1 cellular context compared by ENCODE assay signal in genomic region chr15:68372291-68372811, GRCh38.
TF ChIP-seq lines count a peak whose summit lies in the region.

No MANE protein-coding gene starts in this region.

TF ChIP-seq in GM12878, 131 proteins besides CTCF, POLR2A, EP300 and RAD21 (continued from another document):
- TF ChIP-seq YY1 (IDR thresholded peaks at IDR 0.05; ENCODE audit: low read depth, low read length): no peak
- TF ChIP-seq HDAC6 (IDR thresholded peaks at IDR 0.05; ENCODE audit: unreplicated experiment): no peak
- TF ChIP-seq FOS (IDR thresholded peaks at IDR 0.05; ENCODE audit: borderline replicate concordance, extremely low read depth, insufficient read length): no peak
- TF ChIP-seq RBBP5 (conservative IDR thresholded peaks at IDR 0.05): no peak
- TF ChIP-seq NR2F1 (conservative IDR thresholded peaks at IDR 0.05): no peak
- TF ChIP-seq, protein P1, sequence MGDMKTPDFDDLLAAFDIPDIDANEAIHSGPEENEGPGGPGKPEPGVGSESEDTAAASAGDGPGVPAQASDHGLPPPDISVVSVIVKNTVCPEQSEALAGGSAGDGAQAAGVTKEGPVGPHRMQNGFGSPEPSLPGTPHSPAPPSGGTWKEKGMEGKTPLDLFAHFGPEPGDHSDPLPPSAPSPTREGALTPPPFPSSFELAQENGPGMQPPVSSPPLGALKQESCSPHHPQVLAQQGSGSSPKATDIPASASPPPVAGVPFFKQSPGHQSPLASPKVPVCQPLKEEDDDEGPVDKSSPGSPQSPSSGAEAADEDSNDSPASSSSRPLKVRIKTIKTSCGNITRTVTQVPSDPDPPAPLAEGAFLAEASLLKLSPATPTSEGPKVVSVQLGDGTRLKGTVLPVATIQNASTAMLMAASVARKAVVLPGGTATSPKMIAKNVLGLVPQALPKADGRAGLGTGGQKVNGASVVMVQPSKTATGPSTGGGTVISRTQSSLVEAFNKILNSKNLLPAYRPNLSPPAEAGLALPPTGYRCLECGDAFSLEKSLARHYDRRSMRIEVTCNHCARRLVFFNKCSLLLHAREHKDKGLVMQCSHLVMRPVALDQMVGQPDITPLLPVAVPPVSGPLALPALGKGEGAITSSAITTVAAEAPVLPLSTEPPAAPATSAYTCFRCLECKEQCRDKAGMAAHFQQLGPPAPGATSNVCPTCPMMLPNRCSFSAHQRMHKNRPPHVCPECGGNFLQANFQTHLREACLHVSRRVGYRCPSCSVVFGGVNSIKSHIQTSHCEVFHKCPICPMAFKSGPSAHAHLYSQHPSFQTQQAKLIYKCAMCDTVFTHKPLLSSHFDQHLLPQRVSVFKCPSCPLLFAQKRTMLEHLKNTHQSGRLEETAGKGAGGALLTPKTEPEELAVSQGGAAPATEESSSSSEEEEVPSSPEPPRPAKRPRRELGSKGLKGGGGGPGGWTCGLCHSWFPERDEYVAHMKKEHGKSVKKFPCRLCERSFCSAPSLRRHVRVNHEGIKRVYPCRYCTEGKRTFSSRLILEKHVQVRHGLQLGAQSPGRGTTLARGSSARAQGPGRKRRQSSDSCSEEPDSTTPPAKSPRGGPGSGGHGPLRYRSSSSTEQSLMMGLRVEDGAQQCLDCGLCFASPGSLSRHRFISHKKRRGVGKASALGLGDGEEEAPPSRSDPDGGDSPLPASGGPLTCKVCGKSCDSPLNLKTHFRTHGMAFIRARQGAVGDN (IDR thresholded peaks at IDR 0.05): no peak
- no peak for TF ChIP-seq MYC (IDR thresholded peaks at IDR 0.05; ENCODE audit: insufficient read depth, insufficient read length, insufficient replicate concordance, low read length, severe bottlenecking)
